Comparison of ENCODE assay signal across 9 cellular contexts in genomic region chr1:235368428-235368827, GRCh38. TPM values are rescaled to one million over a fixed set of nuclear protein-coding genes. Genes with fewer than 3 reads are reported as not detected.
A peak's percentile ranks its signal among the peaks of the same experiment; 100 is the strongest.
DNase-seq lines count a peak whose midpoint lies in the region; ATAC-seq and TF ChIP-seq lines count a peak whose summit lies in the region.
"Had no signal": no experiment of that assay in that cellular context is flagged by ENCODE, and none has a peak within 500 bp of the region (broad histone marks: within the 10 kb centered on the region; RNA-seq: fewer than 3 reads in every experiment).

No MANE protein-coding gene starts in this region.

- H3K79me2 ChIP-seq in OCI-LY3 (ENCODE audit: low read length), result peaks cover 13% of the 10 kb centered on the region
- peaks cover 14% of the 10 kb centered on the region for H3K79me2 ChIP-seq in parathyroid adenoma

- TF ChIP-seq CTCF in OCI-LY3 (IDR thresholded peaks at IDR 0.05; ENCODE audit: low read depth, low read length) (no peak), parathyroid adenoma (IDR thresholded peaks at IDR 0.05) (no peak)

- H3K9ac ChIP-seq in OCI-LY3 (ENCODE audit: low read length), result no peak overlapping the region
- H3K9ac ChIP-seq in endocrine pancreas (ENCODE audit: control insufficient read depth, insufficient read depth, low read length), result no peak overlapping the region
- H3K9ac ChIP-seq in parathyroid adenoma, result no peak overlapping the region

- H3K4me1 ChIP-seq in OCI-LY3 (ENCODE audit: low read length), result peaks cover 12% of the 10 kb centered on the region
- H3K4me1 ChIP-seq in endocrine pancreas (ENCODE audit: control insufficient read depth, insufficient read depth, low read length), result no peaks in the 10 kb centered on the region
- H3K4me1 ChIP-seq in parathyroid adenoma, result no peaks in the 10 kb centered on the region

- DNase-seq in H4 (ENCODE audit: low spot score), result no peak
- DNase-seq in DMS114 treated with DMSO at 0.1 percent for 48 hours (lab: John Stamatoyannopoulos, UW; ENCODE audit: unreplicated experiment), result no peak
- DNase-seq: activated CD8-positive, alpha-beta memory T cell treated with anti-CD3 and anti-CD28 coated beads, Interleukin-2, amount 50 U/mL, for 48 hours; NCI-H524 had no signal

- H3K27ac ChIP-seq in OCI-LY3 (ENCODE audit: low read length), result no peak overlapping the region
- no peak overlapping the region for H3K27ac ChIP-seq in parathyroid adenoma

- H3K9me3 ChIP-seq in OCI-LY3 (ENCODE audit: insufficient read depth, low read length), result no peaks in the 10 kb centered on the region
- H3K9me3 ChIP-seq in endocrine pancreas (ENCODE audit: control insufficient read depth, low read length), result no peaks in the 10 kb centered on the region
- no peaks in the 10 kb centered on the region for H3K9me3 ChIP-seq in parathyroid adenoma (ENCODE audit: control insufficient read depth, low read length)

- no peak for ATAC-seq in GM21723 (IDR thresholded peaks at IDR 0.05; ENCODE audit: unreplicated experiment)

- 0 out of 2 replicates have a peak overlapping the region, but pooled peaks have one; percentile 85 for H3K4me3 ChIP-seq in GM08714 (ENCODE audit: low read length)
- H3K4me3 ChIP-seq in OCI-LY3 (ENCODE audit: low read length), result peak overlapping the region; percentile 90; the same call in 1 of the 2 replicates
- peak overlapping the region; percentile 86 for H3K4me3 ChIP-seq in endocrine pancreas (ENCODE audit: control insufficient read depth, insufficient read depth, low read length)
- peak overlapping the region; percentile 78 for H3K4me3 ChIP-seq in parathyroid adenoma (ENCODE audit: low read depth, low read length)

- H3K36me3 ChIP-seq in OCI-LY3 (replicated peaks; ENCODE audit: low read depth, low read length), result no peaks in the 10 kb centered on the region
- H3K36me3 ChIP-seq in endocrine pancreas (ENCODE audit: control insufficient read depth, insufficient read depth, low read length), result no peaks in the 10 kb centered on the region
- H3K36me3 ChIP-seq in parathyroid adenoma (ENCODE audit: control insufficient read depth, insufficient read depth, low read length), result no peaks in the 10 kb centered on the region

- no peaks in the 10 kb centered on the region for H3K27me3 ChIP-seq in OCI-LY3 (ENCODE audit: low read depth, low read length)
- no peaks in the 10 kb centered on the region for H3K27me3 ChIP-seq in endocrine pancreas (ENCODE audit: control insufficient read depth, insufficient read depth, low read length)
- no peaks in the 10 kb centered on the region for H3K27me3 ChIP-seq in parathyroid adenoma (ENCODE audit: control insufficient read depth, insufficient read depth, low read length)

- H3K4me2 ChIP-seq in OCI-LY3 (ENCODE audit: low read length), result peak overlapping the region; percentile 70
- H3K4me2 ChIP-seq in parathyroid adenoma (ENCODE audit: low read length), result peak overlapping the region; percentile 85

- H2AFZ ChIP-seq in OCI-LY3 (ENCODE audit: low read depth, low read length) (no peak overlapping the region), parathyroid adenoma (no peak overlapping the region)

- no peaks in the 10 kb centered on the region for H4K20me1 ChIP-seq in OCI-LY3 (ENCODE audit: insufficient read depth, low read length)

RNA-seq across cellular contexts. Expression of gene TBCE, which starts 1.2 kb away (rescaled TPM):
- total RNA-seq in H4 (2014; rRNA removed; shearing (Covaris generic)), result 32.9 and 41.2 TPM in 2 replicates

RNA-seq across cellular contexts. Expression of gene GGPS1, which starts 40.1 kb away (rescaled TPM):
- 28.3 and 46.0 TPM in 2 replicates for total RNA-seq in H4 (2014; rRNA removed; shearing (Covaris generic))

RNA-seq across cellular contexts. Expression of gene ARID4B, which starts 40.4 kb away (rescaled TPM):
- total RNA-seq in H4 (2014; rRNA removed; shearing (Covaris generic)), result 9.5 and 10.0 TPM in 2 replicates
